Comparison of ENCODE assay signal across 26 cellular contexts in genomic region chr10:83253272-83253671, GRCh38.
"Had no signal": no experiment of that assay in that cellular context is flagged by ENCODE, and none has a peak within 500 bp of the region (broad histone marks: within the 10 kb centered on the region; RNA-seq: fewer than 3 reads in every experiment).

No MANE protein-coding gene starts in this region.

- ATAC-seq: natural killer cell; psoas muscle; right cardiac atrium; right lobe of liver; stimulated activated effector memory CD8-positive, alpha-beta T cell treated with anti-CD3 and anti-CD28 coated beads, Interleukin-12 subunit alpha, Interleukin-12 subunit beta, amount 100 ng/mL, for 72 hours; stimulated activated naive B cell treated with anti-CD40 and anti-IgM and Interleukin-4, amounts not matched to agents 10 μg/mL and 1 μg/mL and 100 μg/mL, for 72 hours had no signal

- H3K27me3 ChIP-seq: neural progenitor cell, ovary, right lobe of liver, sigmoid colon, stomach, thyroid gland, tibial nerve, upper lobe of left lung, vagina had no signal

- H3K36me3 ChIP-seq: neural progenitor cell, ovary, right lobe of liver, sigmoid colon, stomach, thoracic aorta, thyroid gland, tibial nerve, upper lobe of left lung, vagina had no signal

- DNase-seq: natural killer cell; occipital lobe; ovary; posterior cingulate gyrus; psoas muscle; right cardiac atrium; right lobe of liver; sigmoid colon; small intestine; stimulated activated CD4-positive, alpha-beta T cell treated with anti-CD3 and anti-CD28 coated beads, Interleukin-15, amount 100 ng/mL, for 24 hours; stimulated activated CD4-positive, alpha-beta T cell treated with anti-CD3 and anti-CD28 coated beads, Interleukin-2, amount 100 ng/mL, for 24 hours; stimulated activated CD4-positive, alpha-beta T cell treated with anti-CD3 and anti-CD28 coated beads, Interleukin-2, amount 100 ng/mL, for 48 hours; stimulated activated CD4-positive, alpha-beta T cell treated with anti-CD3 and anti-CD28 coated beads, Interleukin-4, amount 100 ng/mL, for 24 hours; stimulated activated naive B cell treated with anti-CD40 and anti-IgM and Interleukin-4, amounts not matched to agents 10 μg/mL and 1 μg/mL and 100 μg/mL, for 72 hours; stimulated activated naive CD4-positive, alpha-beta T cell treated with Interleukin-2 at 50 U/mL for 16 hours; stomach; thyroid gland; trophoblast cell; upper lobe of left lung had no signal

- H3K9ac ChIP-seq: neural progenitor cell, parathyroid adenoma had no signal

- H3K4me1 ChIP-seq: neural progenitor cell, parathyroid adenoma, psoas muscle, right lobe of liver, sigmoid colon, stomach, thyroid gland, tibial nerve, upper lobe of left lung, vagina had no signal

- H3K4me3 ChIP-seq: neural progenitor cell, ovary, psoas muscle, right lobe of liver, sigmoid colon, stomach, thoracic aorta, thyroid gland, tibial nerve, upper lobe of left lung, vagina had no signal

- H3K79me2 ChIP-seq: parathyroid adenoma had no signal

- FAIRE-seq: small intestine, urothelium cell line had no signal

- H3K27ac ChIP-seq: neural progenitor cell, ovary, parathyroid adenoma, psoas muscle, right lobe of liver, sigmoid colon, stomach, thoracic aorta, thyroid gland, tibial nerve, upper lobe of left lung, vagina had no signal

- H3K4me2 ChIP-seq: neural progenitor cell had no signal

- H3K9me3 ChIP-seq: right lobe of liver, thyroid gland had no signal

- H2AFZ ChIP-seq: neural progenitor cell, parathyroid adenoma had no signal
